ENCODE assay signal across 1 cellular context in the genomic region with DNA sequence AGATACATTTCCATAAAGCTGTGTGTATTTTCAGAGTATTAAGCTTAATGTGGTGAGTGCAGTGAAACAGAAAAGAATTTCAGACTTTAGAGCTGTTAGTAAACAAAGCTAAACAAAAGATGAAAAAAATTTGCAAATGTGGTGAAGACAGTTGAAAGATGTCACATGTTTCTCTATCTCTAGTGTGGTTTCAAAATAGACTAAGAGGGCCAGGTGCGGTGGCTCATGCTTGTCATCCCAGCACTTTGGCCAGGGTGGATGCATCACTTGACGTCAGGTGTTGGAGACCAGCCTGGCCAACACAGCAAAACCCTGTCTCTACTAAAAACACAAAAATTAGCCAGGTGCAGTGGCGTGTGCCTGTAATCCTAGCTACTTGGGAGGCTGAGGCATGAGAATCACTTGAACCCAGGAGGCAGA.
TF ChIP-seq lines count a peak whose summit lies in the region.

No MANE protein-coding gene starts in this region.

TF ChIP-seq in WTC11, 78 proteins besides CTCF, POLR2A, EP300 and RAD21 (continued from another document):
- TF ChIP-seq PREB (CRISPR knock-in tag; IDR thresholded peaks at IDR 0.05; ENCODE audit: borderline replicate concordance) (no peak), FOXK1 (CRISPR knock-in tag; IDR thresholded peaks at IDR 0.05) (no peak), ATF2 (CRISPR knock-in tag; IDR thresholded peaks at IDR 0.05; ENCODE audit: borderline replicate concordance, low read depth) (no peak), SOX15 (CRISPR knock-in tag; IDR thresholded peaks at IDR 0.05) (no peak), NFYB (CRISPR knock-in tag; conservative IDR thresholded peaks at IDR 0.05; ENCODE audit: low read depth) (no peak), PRRX2 (CRISPR knock-in tag; IDR thresholded peaks at IDR 0.05) (no peak), NR2C2 (CRISPR knock-in tag; IDR thresholded peaks at IDR 0.05) (no peak), OVOL2 (CRISPR knock-in tag; IDR thresholded peaks at IDR 0.05; ENCODE audit: borderline replicate concordance) (no peak), MLX (CRISPR knock-in tag; IDR thresholded peaks at IDR 0.05) (no peak), ZNF138 (CRISPR knock-in tag; conservative IDR thresholded peaks at IDR 0.05) (no peak), GTF2I (CRISPR knock-in tag; conservative IDR thresholded peaks at IDR 0.05) (no peak)
